13 cellular contexts compared by ENCODE assay signal in the genomic region with DNA sequence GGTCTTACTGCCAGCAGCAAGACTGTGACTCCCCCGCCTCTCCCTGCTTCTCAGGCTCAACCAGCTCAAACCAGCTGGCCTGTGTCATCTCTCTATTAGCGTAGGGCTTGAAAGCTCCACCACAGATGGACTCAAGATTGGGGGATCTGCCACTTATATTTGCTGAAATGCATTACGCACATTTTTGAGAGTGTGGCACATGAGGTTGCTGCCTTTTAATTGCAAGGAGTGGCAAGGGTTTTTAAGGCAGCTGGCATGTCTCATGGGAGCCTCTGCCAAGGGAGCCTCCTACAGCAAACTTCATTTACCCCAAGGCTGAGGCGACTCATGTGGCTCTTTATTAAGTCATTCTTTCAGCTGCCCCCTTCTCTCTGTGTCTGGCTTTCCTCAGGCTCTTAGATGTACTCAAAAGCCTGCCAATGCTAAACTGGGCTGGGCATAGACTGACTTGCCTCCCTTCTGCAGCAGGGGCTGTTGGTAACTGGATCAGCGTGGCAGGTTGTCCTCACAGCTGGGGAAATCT.
DNase-seq lines count a peak whose midpoint lies in the region; ATAC-seq, FAIRE-seq and TF ChIP-seq lines count a peak whose summit lies in the region.
"Had no signal": no experiment of that assay in that cellular context is flagged by ENCODE, and none has a peak within 500 bp of the region (broad histone marks: within the 10 kb centered on the region; RNA-seq: fewer than 3 reads in every experiment).

No MANE protein-coding gene starts in this region.

- H3K27ac Mint-ChIP-seq in CD8-positive, alpha-beta memory T cell, result no peak overlapping the region

- no peaks in the 10 kb centered on the region for H3K4me1 Mint-ChIP-seq in CD8-positive, alpha-beta memory T cell

- peaks cover 0 to 5% (median 5%) of the 10 kb centered on the region in 5 donors for H3K9me3 Mint-ChIP-seq in CD8-positive, alpha-beta memory T cell

- no peak overlapping the region for H3K23ac ChIP-seq in mesendoderm (ENCODE audit: low read length)

- intact Hi-C loops in HepG2 (cut with micrococcal nuclease; ENCODE audit: unreplicated experiment), result no loop called here

- H4K20me1 ChIP-seq in HepG2 (ENCODE audit: insufficient read depth, low read length), result no peaks in the 10 kb centered on the region

- no peaks in the 10 kb centered on the region for H3K79me1 ChIP-seq in mesendoderm (ENCODE audit: low read length)

- TF ChIP-seq EP300 in HepG2 (IDR thresholded peaks at IDR 0.05; ENCODE audit: low read depth in 2 of 2, low read length in 2 of 2), result no peak
- TF ChIP-seq EP300 in HepG2 (CRISPR knock-in tag; IDR thresholded peaks at IDR 0.05; ENCODE audit: borderline replicate concordance), result no peak

- no peak for FAIRE-seq in HepG2 (lab: Jason Lieb, UNC)

- H2BK120ac ChIP-seq in mesendoderm (ENCODE audit: low read depth, low read length), result no peak overlapping the region

- peaks cover 0 to 2% of the 10 kb centered on the region in 2 donors for H3K27me3 Mint-ChIP-seq in CD8-positive, alpha-beta memory T cell

- POLR2A ChIA-PET in CD8-positive, alpha-beta memory T cell (lab: Charles Lee), result no interaction called here
- POLR2A ChIA-PET in HepG2 (lab: Yijun Ruan, JAX), result no interaction called here

- ATAC-seq in HG02970 (IDR thresholded peaks at IDR 0.05; ENCODE audit: low FRiP score, unreplicated experiment) (no peak), GM19328 (IDR thresholded peaks at IDR 0.05; ENCODE audit: unreplicated experiment) (no peak), HepG2 (no peak)

- BruUV-seq in HepG2 (replicated peaks; lab: Mats Ljungman, UMichigan), result no TSS peak

- peak; percentile 88 for DNase-seq in DMS 273 (lab: John Stamatoyannopoulos, UW; ENCODE audit: unreplicated experiment)
- DNase-seq in NCI-H1694 treated with DMSO at 0.1 percent for 48 hours (lab: John Stamatoyannopoulos, UW), result peak; percentile 62
- peak; percentile 46 for DNase-seq in WERI-Rb-1
- no peak for DNase-seq in mesendoderm
- DNase-seq in CD8-positive, alpha-beta memory T cell, result no peak
- DNase-seq in HepG2 (ENCODE audit: low spot score), result no peak
- DNase-seq: activated naive CD4-positive, alpha-beta T cell; NCI-H1105; spleen had no signal

- H3K27ac ChIP-seq in WERI-Rb-1 (no peak overlapping the region), mesendoderm (ENCODE audit: low read depth, low read length) (no peak overlapping the region), HepG2 (ENCODE audit: extremely low read length, insufficient read depth, low read length) (no peak overlapping the region)
- H3K27ac ChIP-seq in CD8-positive, alpha-beta memory T cell (ENCODE audit: low read depth, low read length), result no peak overlapping the region
- H3K27ac ChIP-seq: C4-2B, coronary artery, spleen had no signal

- H3K9ac ChIP-seq in mesendoderm (ENCODE audit: low read length), result no peak overlapping the region
- no peak overlapping the region for H3K9ac ChIP-seq in HepG2 (ENCODE audit: insufficient read depth, low read depth, low read length)

- H4K5ac ChIP-seq in mesendoderm (ENCODE audit: low read length), result no peak overlapping the region

- H2AFZ ChIP-seq in HepG2 (ENCODE audit: low read length), result no peak overlapping the region

- no peak for TF ChIP-seq RAD21 in HepG2 (CRISPR knock-in tag; IDR thresholded peaks at IDR 0.05)

- no CpG with 5 or more reads among the region's 5 CpGs for WGBS in mesendoderm (ENCODE audit: extremely low coverage, insufficient coverage, low lambda C conversion rate)
- 32% methylated on average over 4 of the region's 5 CpGs for WGBS in HepG2 (ENCODE audit: low lambda C conversion rate)

- H3K9me3 ChIP-seq in WERI-Rb-1 (ENCODE audit: severe bottlenecking), result peaks cover 8% of the 10 kb centered on the region
- no peaks in the 10 kb centered on the region for H3K9me3 ChIP-seq in CD8-positive, alpha-beta memory T cell (ENCODE audit: low read length)
- H3K9me3 ChIP-seq in HepG2 (ENCODE audit: low read length), result no peaks in the 10 kb centered on the region
- H3K9me3 ChIP-seq: spleen had no signal

- no peak overlapping the region for H3K4ac ChIP-seq in mesendoderm (ENCODE audit: low read depth, low read length)

- no peak for TF ChIP-seq POLR2A in HepG2 (IDR thresholded peaks at IDR 0.05; ENCODE audit: insufficient read depth in 1 of 2, low read depth in 2 of 2, low read length in 2 of 2)

- H3K4me1 ChIP-seq in mesendoderm (ENCODE audit: control insufficient read depth, low read depth, low read length), result no peaks in the 10 kb centered on the region
- no peaks in the 10 kb centered on the region for H3K4me1 ChIP-seq in CD8-positive, alpha-beta memory T cell (ENCODE audit: insufficient read depth, low read length)
- H3K4me1 ChIP-seq in HepG2 (ENCODE audit: insufficient read depth, low read length), result peaks cover 2% of the 10 kb centered on the region

- H2AK5ac ChIP-seq in mesendoderm (ENCODE audit: low read length), result no peak overlapping the region

- TF ChIP-seq CTCF in WERI-Rb-1 (IDR thresholded peaks at IDR 0.05; ENCODE audit: low read depth, low read length) (no peak), HepG2 (CRISPR knock-in tag; IDR thresholded peaks at IDR 0.05) (no peak)

- no peak overlapping the region for H3K18ac ChIP-seq in mesendoderm (ENCODE audit: low read length)

- in situ Hi-C loops in HepG2 (cut with HindIII; ENCODE audit: extremely low pct_ligation_motif_present, low pct_unique_long_range_greater_than_20kb), result no loop called here

- no peak overlapping the region for H4K8ac ChIP-seq in mesendoderm (ENCODE audit: low read depth, low read length)

- H3K4me3 Mint-ChIP-seq in CD8-positive, alpha-beta memory T cell, result no peak overlapping the region

- H2BK15ac ChIP-seq in mesendoderm (replicated peaks; ENCODE audit: low read depth), result no peak overlapping the region

- peak overlapping the region; percentile 32 for H3K56ac ChIP-seq in mesendoderm (ENCODE audit: low read length)

- H3K27me3 ChIP-seq in WERI-Rb-1 (ENCODE audit: insufficient read depth, low read depth, severe bottlenecking) (no peaks in the 10 kb centered on the region), mesendoderm (ENCODE audit: insufficient read depth, low read length, poor library complexity) (no peaks in the 10 kb centered on the region), HepG2 (ENCODE audit: control insufficient read depth in 1 of 2, insufficient read depth in 2 of 2, low read length in 2 of 2) (peaks cover 0 to 4% of the 10 kb centered on the region in 2 experiments; a peak in 1 of 5 replicates)
- H3K27me3 ChIP-seq in CD8-positive, alpha-beta memory T cell (ENCODE audit: insufficient read depth, low read length, poor library complexity, severe bottlenecking), result no peaks in the 10 kb centered on the region
- H3K27me3 ChIP-seq: spleen had no signal

- no peak overlapping the region for H2BK5ac ChIP-seq in mesendoderm (ENCODE audit: low read length)

- H3K4me3 ChIP-seq in WERI-Rb-1 (ENCODE audit: low read depth, low read length), result no peak overlapping the region
- no peak overlapping the region for H3K4me3 ChIP-seq in mesendoderm (ENCODE audit: low read length)
- H3K4me3 ChIP-seq in CD8-positive, alpha-beta memory T cell (ENCODE audit: low read length), result no peak overlapping the region
- H3K4me3 ChIP-seq in HepG2 (replicated peaks in 1 of 3; ENCODE audit: insufficient read depth in 1 of 3, low read depth in 2 of 3, low read length in 3 of 3), result no peak overlapping the region
- H3K4me3 ChIP-seq: coronary artery, spleen had no signal

- H3K36me3 ChIP-seq in WERI-Rb-1, result no peaks in the 10 kb centered on the region
- H3K36me3 ChIP-seq in mesendoderm (ENCODE audit: control insufficient read depth, insufficient read depth, low read length), result no peaks in the 10 kb centered on the region
- H3K36me3 ChIP-seq in CD8-positive, alpha-beta memory T cell (ENCODE audit: insufficient read depth, low read length), result no peaks in the 10 kb centered on the region
- H3K36me3 ChIP-seq in HepG2 (replicated peaks in 1 of 2; ENCODE audit: control insufficient read depth in 1 of 2, insufficient read depth in 2 of 2, low read length in 2 of 2), result no peaks in the 10 kb centered on the region
- H3K36me3 ChIP-seq: spleen had no signal

- H3K79me2 ChIP-seq in mesendoderm (ENCODE audit: control insufficient read depth, insufficient read depth, low read length), result no peaks in the 10 kb centered on the region
- H3K79me2 ChIP-seq in HepG2 (ENCODE audit: insufficient read depth, low read length), result no peaks in the 10 kb centered on the region

- peaks cover 0 to 9% (median 3%) of the 10 kb centered on the region in 3 donors for H3K36me3 Mint-ChIP-seq in CD8-positive, alpha-beta memory T cell

- H3K4me2 ChIP-seq in mesendoderm (ENCODE audit: low read length) (no peak overlapping the region), HepG2 (ENCODE audit: low read depth, low read length) (no peak overlapping the region)

- CTCF ChIA-PET in CD8-positive, alpha-beta memory T cell (lab: Charles Lee), result no interaction called here
- CTCF ChIA-PET in HepG2 (lab: Yijun Ruan, JAX; ENCODE audit: low intra/inter-chr PET ratio, low total read pairs), result no interaction called here

TF ChIP-seq in HepG2, 621 proteins besides CTCF, POLR2A, EP300 and RAD21 (continues in another document):
- no peak for TF ChIP-seq ZNF260 (CRISPR knock-in tag; IDR thresholded peaks at IDR 0.05; ENCODE audit: borderline replicate concordance, low read depth)
- TF ChIP-seq CHD2 (IDR thresholded peaks at IDR 0.05; ENCODE audit: low read depth, low read length), result no peak
- TF ChIP-seq ZNF713 (CRISPR knock-in tag; IDR thresholded peaks at IDR 0.05), result no peak
- TF ChIP-seq ARNT (IDR thresholded peaks at IDR 0.05), result no peak
- TF ChIP-seq, protein P1, sequence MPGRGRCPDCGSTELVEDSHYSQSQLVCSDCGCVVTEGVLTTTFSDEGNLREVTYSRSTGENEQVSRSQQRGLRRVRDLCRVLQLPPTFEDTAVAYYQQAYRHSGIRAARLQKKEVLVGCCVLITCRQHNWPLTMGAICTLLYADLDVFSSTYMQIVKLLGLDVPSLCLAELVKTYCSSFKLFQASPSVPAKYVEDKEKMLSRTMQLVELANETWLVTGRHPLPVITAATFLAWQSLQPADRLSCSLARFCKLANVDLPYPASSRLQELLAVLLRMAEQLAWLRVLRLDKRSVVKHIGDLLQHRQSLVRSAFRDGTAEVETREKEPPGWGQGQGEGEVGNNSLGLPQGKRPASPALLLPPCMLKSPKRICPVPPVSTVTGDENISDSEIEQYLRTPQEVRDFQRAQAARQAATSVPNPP (CRISPR knock-in tag; IDR thresholded peaks at IDR 0.05), result no peak
- TF ChIP-seq HOXA5 (CRISPR knock-in tag; IDR thresholded peaks at IDR 0.05), result no peak
- no peak for TF ChIP-seq PCBP2 (optimal IDR thresholded peaks at IDR 0.05; ENCODE audit: low read depth, low read length, poor library complexity, severe bottlenecking)
- no peak for TF ChIP-seq HDAC2 (CRISPR knock-in tag; IDR thresholded peaks at IDR 0.05)
- TF ChIP-seq MIXL1 (CRISPR knock-in tag; IDR thresholded peaks at IDR 0.05), result no peak
- TF ChIP-seq ZNF816 (CRISPR knock-in tag; IDR thresholded peaks at IDR 0.05; ENCODE audit: borderline replicate concordance), result no peak
- TF ChIP-seq GTF2F1 (IDR thresholded peaks at IDR 0.05; ENCODE audit: low read length), result no peak

Comparison
In these comparisons a context has a peak if more than half of its experiments do, and no peak if none do; other contexts are left out.
1. DNase-seq: peak in DMS 273 (single experiment), NCI-H1694 treated with DMSO at 0.1 percent for 48 hours (single experiment) and WERI-Rb-1 (single experiment); none in mesendoderm (single experiment), CD8-positive, alpha-beta memory T cell (0 of 5) and HepG2 (single experiment).